Comparison of ENCODE assay signal across 1 cellular context in genomic region chr12:124765571-124766489, GRCh38.
TF ChIP-seq lines count a peak whose summit lies in the region.

No MANE protein-coding gene starts in this region.

TF ChIP-seq in HepG2, 621 proteins besides CTCF, POLR2A, EP300 and RAD21 (continued from another document):
- TF ChIP-seq ZBTB2 (CRISPR knock-in tag; IDR thresholded peaks at IDR 0.05; ENCODE audit: low read depth) (no peak), TCF7 (IDR thresholded peaks at IDR 0.05; ENCODE audit: low read depth) (no peak), MXD3 (CRISPR knock-in tag; IDR thresholded peaks at IDR 0.05) (no peak), MAFG (CRISPR knock-in tag; IDR thresholded peaks at IDR 0.05) (no peak), BCLAF1 (IDR thresholded peaks at IDR 0.05) (no peak), SATB2 (CRISPR knock-in tag; IDR thresholded peaks at IDR 0.05) (no peak)
